33 cellular contexts compared by ENCODE assay signal in the genomic region with DNA sequence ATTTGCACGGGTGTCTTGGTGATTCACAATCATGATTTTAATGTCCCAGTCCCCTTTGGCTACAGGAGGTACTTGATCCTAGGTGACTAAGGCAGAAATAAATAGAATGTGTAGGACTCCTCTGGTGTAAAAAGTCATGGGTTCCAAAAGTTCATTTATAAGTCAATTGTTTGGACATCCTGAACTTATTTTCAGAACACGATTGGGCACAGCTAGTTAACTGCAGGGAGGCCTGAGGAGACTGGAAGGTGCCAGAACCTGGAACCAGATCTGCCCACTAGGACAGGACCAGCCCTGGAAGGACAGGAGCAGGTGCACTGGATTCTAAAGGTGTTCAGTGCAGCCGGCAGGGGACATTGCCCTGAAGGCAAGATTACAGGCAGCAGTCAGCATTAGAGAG. TPM values are rescaled to one million over a fixed set of nuclear protein-coding genes. Genes with fewer than 3 reads are reported as not detected.
"Had no signal": no experiment of that assay in that cellular context is flagged by ENCODE, and none has a peak within 500 bp of the region (broad histone marks: within the 10 kb centered on the region; RNA-seq: fewer than 3 reads in every experiment).

No MANE protein-coding gene starts in this region.

- H3K27ac ChIP-seq: adrenal gland, ascending aorta, cardiac muscle cell, VCaP had no signal

- ATAC-seq: activated CD8-positive, alpha-beta T cell treated with anti-CD3 and anti-CD28 coated beads for 36 hours; activated naive CD4-positive, alpha-beta T cell treated with anti-CD3 and anti-CD28 coated beads, Interleukin-2, amount 50 U/mL, for 72 hours; activated T-cell treated with anti-CD3 and anti-CD28 coated beads, Interleukin-2, amount 50 U/mL, for 4 hours; activated T-cell treated with anti-CD3 and anti-CD28 coated beads, Interleukin-2, amount 50 U/mL, for 72 hours; activated T-helper 17 cell treated with anti-CD3 and anti-CD28 coated beads, Interleukin-2, amount 50 U/mL, for 72 hours had no signal

- FAIRE-seq: bronchial epithelial cell had no signal

- H3K27me3 ChIP-seq: adrenal gland, ascending aorta, cardiac muscle cell had no signal

- H3K36me3 ChIP-seq: adrenal gland, ascending aorta, cardiac muscle cell had no signal

- H3K4me1 ChIP-seq: adrenal gland, ascending aorta had no signal

- H3K9me3 ChIP-seq: adrenal gland had no signal

- H3K4me3 ChIP-seq: adrenal gland, ascending aorta, cardiac muscle cell had no signal

- DNase-seq: activated B cell treated with CpG ODN at 0.5 μM for 24 hours; activated CD4-positive, alpha-beta memory T cell treated with anti-CD3 and anti-CD28 coated beads for 36 hours; activated CD4-positive, alpha-beta T cell treated with anti-CD3 and anti-CD28 coated beads for 4 hours; activated CD4-positive, alpha-beta T cell treated with anti-CD3 and anti-CD28 coated beads, Interleukin-2, amount 10 ng/mL, durations not matched to agents 24 days and 14 days; activated CD4-positive, alpha-beta T cell treated with anti-CD3 and anti-CD28 coated beads, Interleukin-2, amount 50 U/mL, for 1 hour; activated CD4-positive, alpha-beta T cell treated with anti-CD3 and anti-CD28 coated beads, Interleukin-2, amount 50 U/mL, for 4 hours; activated CD4-positive, CD25-positive, alpha-beta regulatory T cell treated with anti-CD3 and anti-CD28 coated beads, Interleukin-2, amount 50 U/mL, for 72 hours; activated CD8-positive, alpha-beta memory T cell treated with anti-CD3 and anti-CD28 coated beads, Interleukin-2, amount 50 U/mL, for 4 hours; activated CD8-positive, alpha-beta T cell treated with anti-CD3 and anti-CD28 coated beads for 36 hours; activated effector memory CD4-positive, alpha-beta T cell treated with anti-CD3 and anti-CD28 coated beads, Interleukin-2, amount 50 U/mL, for 16 hours; activated gamma-delta T cell treated with Interleukin-2 at 50 U/mL for 16 hours; activated naive CD4-positive, alpha-beta T cell; activated naive CD4-positive, alpha-beta T cell treated with anti-CD3 and anti-CD28 coated beads for 36 hours; activated naive CD4-positive, alpha-beta T cell treated with anti-CD3 and anti-CD28 coated beads, Interleukin-2, amount 50 U/mL, for 16 hours; activated naive CD8-positive, alpha-beta T cell treated with anti-CD3 and anti-CD28 coated beads for 36 hours; activated T-cell treated with anti-CD3 and anti-CD28 coated beads for 4 hours; activated T-cell treated with anti-CD3 and anti-CD28 coated beads, Interleukin-2, amount 50 U/mL, for 1 hour; activated T-cell treated with anti-CD3 and anti-CD28 coated beads, Interleukin-2, amount 50 U/mL, for 4 hours; activated T-cell treated with anti-CD3 and anti-CD28 coated beads, Interleukin-2, amount 50 U/mL, for 72 hours; adrenal gland; amniotic stem cell; caudate nucleus; SW 1271; T-helper 1 cell; T-helper 2 cell; T-helper 9 cell had no signal

RNA-seq across cellular contexts. Expression of a gene that starts 58.6 kb away (rescaled TPM):
- total RNA-seq: activated B cell treated with CpG ODN at 0.5 μM for 24 hours; activated CD8-positive, alpha-beta memory T cell treated with anti-CD3 and anti-CD28 coated beads for 36 hours had no signal
